ENCODE assay signal across 1 cellular context in the genomic region with DNA sequence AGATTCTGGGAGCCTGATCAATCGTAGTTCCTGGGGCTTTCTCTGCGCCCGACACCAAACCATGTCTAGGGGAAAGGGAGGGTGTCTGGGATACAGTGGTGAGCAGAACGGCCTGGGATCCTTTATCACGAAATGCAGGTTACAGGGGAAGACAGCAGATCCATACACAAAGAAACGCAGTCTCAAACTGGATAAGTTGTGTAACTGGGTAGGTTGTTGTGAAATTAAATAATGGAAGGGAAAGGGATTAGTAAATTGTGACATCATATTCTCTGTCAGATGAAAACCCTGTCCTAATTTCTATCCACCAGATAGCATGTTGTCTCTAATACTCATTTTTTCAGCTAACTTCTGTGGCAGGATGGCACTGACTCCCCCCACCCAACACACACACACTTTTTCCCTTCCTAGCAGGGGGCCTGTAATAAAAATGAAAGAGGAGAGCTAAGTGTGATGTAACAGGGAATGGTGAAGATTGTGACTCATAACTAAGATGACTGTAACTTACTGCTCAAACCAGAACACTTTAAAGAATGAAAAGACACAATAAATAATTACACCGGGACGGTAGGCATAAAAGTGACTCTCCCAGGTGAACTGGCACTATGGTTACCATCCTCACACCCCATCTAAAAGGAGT.
TF ChIP-seq lines count a peak whose summit lies in the region.

No MANE protein-coding gene starts in this region.

TF ChIP-seq in endothelial cell of umbilical vein, 7 proteins besides CTCF, POLR2A, EP300 and RAD21 (continued from another document):
- no peak for TF ChIP-seq GATA2 (IDR thresholded peaks at IDR 0.05; ENCODE audit: insufficient read depth, insufficient read length, low read depth, low read length)
- TF ChIP-seq POLR2AphosphoS5 (IDR thresholded peaks at IDR 0.05; ENCODE audit: insufficient read depth, low read depth, low read length) = no peak
TF ChIP-seq in endothelial cell of umbilical vein: peak in this region for 2.
